1 cellular context compared by ENCODE assay signal in the genomic region with DNA sequence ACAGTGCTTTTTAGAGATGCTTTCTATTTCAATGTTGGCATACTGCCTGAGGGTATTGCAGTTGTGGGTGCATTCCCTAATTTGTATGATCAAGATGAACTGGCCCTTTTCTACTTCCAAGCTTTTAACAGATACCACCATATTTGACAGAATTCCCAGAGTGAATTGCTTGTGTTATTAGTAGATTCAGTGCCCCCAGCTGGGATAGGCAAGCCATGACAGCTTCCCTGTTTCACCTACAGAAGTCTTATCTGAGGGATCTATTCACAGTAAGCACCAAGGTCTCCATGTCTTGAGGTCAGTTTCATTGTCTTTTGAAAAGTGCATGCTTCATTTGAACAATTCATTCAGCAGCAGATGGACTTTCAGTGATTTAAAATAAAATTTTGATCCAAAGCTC.
TF ChIP-seq lines count a peak whose summit lies in the region.

No MANE protein-coding gene starts in this region.

TF ChIP-seq in H1, 55 proteins besides CTCF, POLR2A, EP300 and RAD21:
- TF ChIP-seq, protein P1, sequence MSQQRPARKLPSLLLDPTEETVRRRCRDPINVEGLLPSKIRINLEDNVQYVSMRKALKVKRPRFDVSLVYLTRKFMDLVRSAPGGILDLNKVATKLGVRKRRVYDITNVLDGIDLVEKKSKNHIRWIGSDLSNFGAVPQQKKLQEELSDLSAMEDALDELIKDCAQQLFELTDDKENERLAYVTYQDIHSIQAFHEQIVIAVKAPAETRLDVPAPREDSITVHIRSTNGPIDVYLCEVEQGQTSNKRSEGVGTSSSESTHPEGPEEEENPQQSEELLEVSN (IDR thresholded peaks at IDR 0.05) = no peak
- TF ChIP-seq, protein P2, sequence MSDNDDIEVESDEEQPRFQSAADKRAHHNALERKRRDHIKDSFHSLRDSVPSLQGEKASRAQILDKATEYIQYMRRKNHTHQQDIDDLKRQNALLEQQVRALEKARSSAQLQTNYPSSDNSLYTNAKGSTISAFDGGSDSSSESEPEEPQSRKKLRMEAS (IDR thresholded peaks at IDR 0.05) = no peak
- TF ChIP-seq HDAC2 (IDR thresholded peaks at IDR 0.05; ENCODE audit: borderline replicate concordance in 1 of 2, low read depth in 2 of 2, low read length in 2 of 2) = no peak
- TF ChIP-seq TCF12 (IDR thresholded peaks at IDR 0.05; ENCODE audit: low read depth, low read length) = no peak
- TF ChIP-seq JUND (IDR thresholded peaks at IDR 0.05; ENCODE audit: low read length) = no peak
- no peak for TF ChIP-seq CBX5 (IDR thresholded peaks at IDR 0.05; ENCODE audit: low read depth, low read length)
- no peak for TF ChIP-seq CHD2 (IDR thresholded peaks at IDR 0.05; ENCODE audit: low read length)
- no peak for TF ChIP-seq RXRA (IDR thresholded peaks at IDR 0.05; ENCODE audit: insufficient read depth, low read depth, low read length)
- TF ChIP-seq BRCA1 (IDR thresholded peaks at IDR 0.05; ENCODE audit: low read depth, low read length) = no peak
- no peak for TF ChIP-seq SIRT6 (IDR thresholded peaks at IDR 0.05; ENCODE audit: low read length)
- TF ChIP-seq, protein P3, sequence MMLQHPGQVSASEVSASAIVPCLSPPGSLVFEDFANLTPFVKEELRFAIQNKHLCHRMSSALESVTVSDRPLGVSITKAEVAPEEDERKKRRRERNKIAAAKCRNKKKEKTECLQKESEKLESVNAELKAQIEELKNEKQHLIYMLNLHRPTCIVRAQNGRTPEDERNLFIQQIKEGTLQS (IDR thresholded peaks at IDR 0.05; ENCODE audit: insufficient read depth, low read depth, low read length) = no peak
- no peak for TF ChIP-seq RFX5 (IDR thresholded peaks at IDR 0.05; ENCODE audit: borderline replicate concordance, low read depth, low read length)
- TF ChIP-seq RNF2 (IDR thresholded peaks at IDR 0.05; ENCODE audit: borderline replicate concordance, low read depth, low read length, missing control alignments, poor library complexity, severe bottlenecking) = no peak
- no peak for TF ChIP-seq TAF1 (IDR thresholded peaks at IDR 0.05; ENCODE audit: low read depth, low read length)
- TF ChIP-seq SUZ12 (IDR thresholded peaks at IDR 0.05; ENCODE audit: low read length) = no peak
- TF ChIP-seq HDAC6 (IDR thresholded peaks at IDR 0.05; ENCODE audit: low read depth, low read length) = no peak
- no peak for TF ChIP-seq KDM4A (IDR thresholded peaks at IDR 0.05; ENCODE audit: low read depth, low read length, severe bottlenecking)
- TF ChIP-seq TAF7 (optimal IDR thresholded peaks at IDR 0.05; ENCODE audit: borderline replicate concordance, low read depth, low read length) = no peak
- TF ChIP-seq JUN (IDR thresholded peaks at IDR 0.05; ENCODE audit: low read depth, low read length) = no peak
TF ChIP-seq in H1: peak in this region for 0.
